8 cellular contexts compared by ENCODE assay signal in genomic region chr2:54680397-54681032, GRCh38. TPM values are rescaled to one million over a fixed set of nuclear protein-coding genes. Genes with fewer than 3 reads are reported as not detected.
DNase-seq lines count a peak whose midpoint lies in the region; ATAC-seq and TF ChIP-seq lines count a peak whose summit lies in the region.

No MANE protein-coding gene starts in this region.

- no peak overlapping the region for H3K9ac ChIP-seq in GM23248

- no peak for TF ChIP-seq CTCF in transverse colon (IDR thresholded peaks at IDR 0.05)

- H3K4me2 ChIP-seq in GM23248 (ENCODE audit: unreplicated experiment), result peak overlapping the region; percentile 20

- TF ChIP-seq POLR2A in transverse colon (IDR thresholded peaks at IDR 0.05), result no peak

- H3K27ac ChIP-seq in GM23248, result no peak overlapping the region
- H3K27ac ChIP-seq in transverse colon, result no peak overlapping the region

- in situ Hi-C loops in GM23248 (cut with MboI) (no loop called here), transverse colon (cut with MboI; ENCODE audit: low pct_ligation_motif_present in 1 of 4, low pct_unique_long_range_greater_than_20kb in 1 of 4, low sequenced_read_pairs in 3 of 4) (no loop called here)

- peaks cover 14% of the 10 kb centered on the region; the same call in 1 of the 2 replicates for H3F3A ChIP-seq in GM23248 (ENCODE audit: insufficient read depth)

- peaks cover 21% of the 10 kb centered on the region for H3K4me1 ChIP-seq in GM23248 (ENCODE audit: insufficient read depth)
- no peaks in the 10 kb centered on the region for H3K4me1 ChIP-seq in transverse colon

- no peaks in the 10 kb centered on the region for H3K9me3 ChIP-seq in GM23248 (ENCODE audit: low read depth)
- H3K9me3 ChIP-seq in transverse colon, result no peaks in the 10 kb centered on the region

- DNase-seq in GM23248, result peak; percentile 68
- peak; percentile 21 for DNase-seq in NCI-H69 (lab: John Stamatoyannopoulos, UW)
- peak; percentile 66 for DNase-seq in foreskin melanocyte
- DNase-seq in effector CD4-positive, alpha-beta T cell, result no peak
- DNase-seq in effector CD8-positive, alpha-beta T cell (lab: John Stamatoyannopoulos, UW), result no peak
- DNase-seq in NK-92 treated with Interleukin-12 subunit alpha and Interleukin-12 subunit beta, amount 100 ng/mL, for 24 hours (lab: John Stamatoyannopoulos, UW), result no peak
- DNase-seq in transverse colon, result no peak

- H3K36me3 ChIP-seq in GM23248 (ENCODE audit: low read depth) (no peaks in the 10 kb centered on the region), transverse colon (no peaks in the 10 kb centered on the region)

- intact Hi-C loops in transverse colon (cut with DNase I; ENCODE audit: low total_unique reads), result no loop called here

- H3K79me2 ChIP-seq in GM23248 (ENCODE audit: insufficient read depth), result no peaks in the 10 kb centered on the region

- H3K9me2 ChIP-seq in GM23248 (ENCODE audit: insufficient read depth), result no peaks in the 10 kb centered on the region

- peak overlapping the region; percentile 17; the same call in 1 of the 2 replicates for H3K4me3 ChIP-seq in GM23248
- no peak overlapping the region for H3K4me3 ChIP-seq in transverse colon

- TF ChIP-seq EP300 in transverse colon (IDR thresholded peaks at IDR 0.05; ENCODE audit: low read depth), result no peak

- H3K27me3 ChIP-seq in GM23248 (replicated peaks; ENCODE audit: insufficient read depth) (peaks cover 5% of the 10 kb centered on the region; the same call in 1 of the 2 replicates), transverse colon (no peaks in the 10 kb centered on the region)

- H2AFZ ChIP-seq in GM23248, result no peak overlapping the region

- ATAC-seq in GM18861 (IDR thresholded peaks at IDR 0.05; ENCODE audit: unreplicated experiment), result peak; percentile 70

- 50 to 56% methylated on average over 6 of the region's 6 CpGs for WGBS in GM23248 (ENCODE audit: low coverage in 1 of 2, low lambda C conversion rate in 2 of 2, missing lambda C conversion rate in 2 of 2), 2 experiments
- WGBS in transverse colon (ENCODE audit: low coverage in 1 of 2), 2 donors, result 63% methylated on average over 6 of the region's 6 CpGs; no CpG with 5 or more reads in 1 of the 2 donors

- H4K20me1 ChIP-seq in GM23248 (ENCODE audit: insufficient read depth), result no peaks in the 10 kb centered on the region

RNA-seq across cellular contexts. Expression of gene EML6, which starts 42.9 kb away (rescaled TPM):
- total RNA-seq in GM23248 (2014; rRNA removed; shearing (Covaris generic)), result 0.54 and 0.63 TPM in 2 replicates
- polyA plus RNA-seq in GM23248 (2016; fragmentation: Nextera tagmentation; extraction: Ambion mirVana), result 0.49 and 0.76 TPM in 2 replicates
- total RNA-seq in transverse colon, result 1 to 10 TPM; 1.5 to 8.2 (median 3.4) TPM

Comparison
In these comparisons a context has a peak if more than half of its experiments do, and no peak if none do; other contexts are left out.
1. DNase-seq: peak in GM23248 (single experiment), NCI-H69 (single experiment) and foreskin melanocyte (single experiment); none in effector CD4-positive, alpha-beta T cell (single experiment), effector CD8-positive, alpha-beta T cell (single experiment), NK-92 treated with Interleukin-12 subunit alpha and Interleukin-12 subunit beta, amount 100 ng/mL, for 24 hours (single experiment) and transverse colon (single experiment).